1 cellular context compared by ENCODE assay signal in the genomic region with DNA sequence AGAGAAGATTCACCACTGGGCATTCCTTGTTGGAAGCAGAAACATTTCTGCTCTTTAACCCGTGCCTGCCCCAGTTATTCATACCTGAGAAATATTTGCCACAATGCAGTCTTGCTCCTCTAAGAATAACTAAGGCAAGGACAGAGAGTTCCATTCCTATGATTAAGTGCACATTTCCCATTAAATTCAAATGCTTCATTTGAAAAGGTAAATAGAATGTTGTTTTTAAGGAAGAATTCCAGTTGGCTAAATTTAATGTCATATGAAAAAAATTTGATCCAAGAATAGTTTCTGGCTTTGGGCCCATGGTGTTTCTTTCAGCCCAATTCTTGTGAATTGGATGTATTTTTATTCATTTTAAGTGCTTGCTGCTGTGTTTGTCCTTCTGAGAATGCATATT.
TF ChIP-seq lines count a peak whose summit lies in the region.

No MANE protein-coding gene starts in this region.

TF ChIP-seq in SK-N-SH, 30 proteins besides CTCF, POLR2A, EP300 and RAD21 (continued from another document):
- TF ChIP-seq, protein P1, sequence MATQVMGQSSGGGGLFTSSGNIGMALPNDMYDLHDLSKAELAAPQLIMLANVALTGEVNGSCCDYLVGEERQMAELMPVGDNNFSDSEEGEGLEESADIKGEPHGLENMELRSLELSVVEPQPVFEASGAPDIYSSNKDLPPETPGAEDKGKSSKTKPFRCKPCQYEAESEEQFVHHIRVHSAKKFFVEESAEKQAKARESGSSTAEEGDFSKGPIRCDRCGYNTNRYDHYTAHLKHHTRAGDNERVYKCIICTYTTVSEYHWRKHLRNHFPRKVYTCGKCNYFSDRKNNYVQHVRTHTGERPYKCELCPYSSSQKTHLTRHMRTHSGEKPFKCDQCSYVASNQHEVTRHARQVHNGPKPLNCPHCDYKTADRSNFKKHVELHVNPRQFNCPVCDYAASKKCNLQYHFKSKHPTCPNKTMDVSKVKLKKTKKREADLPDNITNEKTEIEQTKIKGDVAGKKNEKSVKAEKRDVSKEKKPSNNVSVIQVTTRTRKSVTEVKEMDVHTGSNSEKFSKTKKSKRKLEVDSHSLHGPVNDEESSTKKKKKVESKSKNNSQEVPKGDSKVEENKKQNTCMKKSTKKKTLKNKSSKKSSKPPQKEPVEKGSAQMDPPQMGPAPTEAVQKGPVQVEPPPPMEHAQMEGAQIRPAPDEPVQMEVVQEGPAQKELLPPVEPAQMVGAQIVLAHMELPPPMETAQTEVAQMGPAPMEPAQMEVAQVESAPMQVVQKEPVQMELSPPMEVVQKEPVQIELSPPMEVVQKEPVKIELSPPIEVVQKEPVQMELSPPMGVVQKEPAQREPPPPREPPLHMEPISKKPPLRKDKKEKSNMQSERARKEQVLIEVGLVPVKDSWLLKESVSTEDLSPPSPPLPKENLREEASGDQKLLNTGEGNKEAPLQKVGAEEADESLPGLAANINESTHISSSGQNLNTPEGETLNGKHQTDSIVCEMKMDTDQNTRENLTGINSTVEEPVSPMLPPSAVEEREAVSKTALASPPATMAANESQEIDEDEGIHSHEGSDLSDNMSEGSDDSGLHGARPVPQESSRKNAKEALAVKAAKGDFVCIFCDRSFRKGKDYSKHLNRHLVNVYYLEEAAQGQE (IDR thresholded peaks at IDR 0.05; ENCODE audit: low read depth, low read length) = no peak
TF ChIP-seq in SK-N-SH: peak in this region for 6.
